In genomic region chr11:71067753-71068152, GRCh38 we compare ENCODE assay signal across 1 cellular context.
TF ChIP-seq lines count a peak whose summit lies in the region.

No MANE protein-coding gene starts in this region.

TF ChIP-seq in HepG2, 621 proteins besides CTCF, POLR2A, EP300 and RAD21 (continued from another document):
- TF ChIP-seq, protein P1, sequence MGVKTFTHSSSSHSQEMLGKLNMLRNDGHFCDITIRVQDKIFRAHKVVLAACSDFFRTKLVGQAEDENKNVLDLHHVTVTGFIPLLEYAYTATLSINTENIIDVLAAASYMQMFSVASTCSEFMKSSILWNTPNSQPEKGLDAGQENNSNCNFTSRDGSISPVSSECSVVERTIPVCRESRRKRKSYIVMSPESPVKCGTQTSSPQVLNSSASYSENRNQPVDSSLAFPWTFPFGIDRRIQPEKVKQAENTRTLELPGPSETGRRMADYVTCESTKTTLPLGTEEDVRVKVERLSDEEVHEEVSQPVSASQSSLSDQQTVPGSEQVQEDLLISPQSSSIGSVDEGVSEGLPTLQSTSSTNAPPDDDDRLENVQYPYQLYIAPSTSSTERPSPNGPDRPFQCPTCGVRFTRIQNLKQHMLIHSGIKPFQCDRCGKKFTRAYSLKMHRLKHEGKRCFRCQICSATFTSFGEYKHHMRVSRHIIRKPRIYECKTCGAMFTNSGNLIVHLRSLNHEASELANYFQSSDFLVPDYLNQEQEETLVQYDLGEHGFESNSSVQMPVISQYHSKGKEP (CRISPR knock-in tag; IDR thresholded peaks at IDR 0.05): no peak
- TF ChIP-seq, protein P2, sequence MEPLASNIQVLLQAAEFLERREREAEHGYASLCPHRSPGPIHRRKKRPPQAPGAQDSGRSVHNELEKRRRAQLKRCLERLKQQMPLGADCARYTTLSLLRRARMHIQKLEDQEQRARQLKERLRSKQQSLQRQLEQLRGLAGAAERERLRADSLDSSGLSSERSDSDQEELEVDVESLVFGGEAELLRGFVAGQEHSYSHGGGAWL (CRISPR knock-in tag; IDR thresholded peaks at IDR 0.05): no peak
- no peak for TF ChIP-seq SIN3A (IDR thresholded peaks at IDR 0.05; ENCODE audit: borderline replicate concordance, low read depth, low read length)
- TF ChIP-seq RELA (CRISPR knock-in tag; IDR thresholded peaks at IDR 0.05): no peak
